In the genomic region with DNA sequence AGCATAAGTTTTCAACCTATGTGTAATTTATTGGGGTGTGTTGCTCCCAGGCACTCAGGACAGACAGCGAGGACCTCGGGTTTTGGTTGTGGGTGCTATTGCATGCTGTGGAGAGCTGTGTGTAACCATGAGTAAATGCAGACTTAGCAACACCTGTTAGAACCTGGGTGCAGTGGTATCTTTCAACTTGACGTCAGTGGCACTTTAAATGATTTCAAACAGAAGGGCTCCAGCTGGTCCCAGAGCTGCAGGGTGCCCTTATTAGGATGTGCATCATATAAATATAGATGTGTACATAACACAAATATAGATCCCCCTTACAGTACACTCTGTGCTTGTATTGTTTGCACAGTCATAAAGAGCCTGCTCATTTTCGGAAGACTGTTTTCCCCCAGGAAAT, we compare ENCODE assay signal across 14 cellular contexts.
DNase-seq lines count a peak whose midpoint lies in the region; ATAC-seq and TF ChIP-seq lines count a peak whose summit lies in the region.
"Had no signal": no experiment of that assay in that cellular context is flagged by ENCODE, and none has a peak within 500 bp of the region (broad histone marks: within the 10 kb centered on the region; RNA-seq: fewer than 3 reads in every experiment).

No MANE protein-coding gene starts in this region.

- DNase-seq in LNCaP clone FGC (ENCODE audit: low read depth), result peak; percentile 93
- peak; percentile 87 for DNase-seq in NCI-H345 treated with DMSO at 0.1 percent for 48 hours (lab: John Stamatoyannopoulos, UW; ENCODE audit: unreplicated experiment)
- DNase-seq in choroid plexus epithelial cell (ENCODE audit: low read depth), result peak; percentile 74
- DNase-seq in sigmoid colon, result no peak
- no peak for DNase-seq in WTC11 (ENCODE audit: low spot score)
- DNase-seq: activated CD8-positive, alpha-beta memory T cell treated with anti-CD3 and anti-CD28 coated beads, Interleukin-2, amount 10 ng/mL, durations not matched to agents 7 days and 5 days; midbrain; psoas muscle; RPMI8226 had no signal

- no peaks in the 10 kb centered on the region; the same call in 1 of the 2 replicates for H3K27me3 Mint-ChIP-seq in WTC11 (ENCODE audit: low read depth)
- H3K27me3 Mint-ChIP-seq: activated CD8-positive, alpha-beta memory T cell treated with anti-CD3 and anti-CD28 coated beads, Interleukin-2, amount 10 ng/mL, durations not matched to agents 7 days and 5 days had no signal

- H3K4me1 ChIP-seq in BLaER1 (peaks cover 31% of the 10 kb centered on the region), sigmoid colon (peaks cover 0 to 14% (median 4%) of the 10 kb centered on the region in 4 donors)
- H3K4me1 ChIP-seq: psoas muscle had no signal

- peak in 1 of 4 donors; percentile 73 for TF ChIP-seq EP300 in sigmoid colon (IDR thresholded peaks at IDR 0.05)

- TF ChIP-seq CTCF in LNCaP clone FGC (IDR thresholded peaks at IDR 0.05; ENCODE audit: control insufficient read depth, extremely low read depth, insufficient read depth) (no peak), choroid plexus epithelial cell (conservative IDR thresholded peaks at IDR 0.05; ENCODE audit: low read depth, low read length) (no peak), sigmoid colon (IDR thresholded peaks at IDR 0.05) (no peak), WTC11 (IDR thresholded peaks at IDR 0.05) (no peak)

- H3K27me3 ChIP-seq in BLaER1 (no peaks in the 10 kb centered on the region), sigmoid colon (no peaks in the 10 kb centered on the region)

- H3K9me3 Mint-ChIP-seq in WTC11, result no peaks in the 10 kb centered on the region

- H3K36me3 ChIP-seq in BLaER1 (no peaks in the 10 kb centered on the region), sigmoid colon (no peaks in the 10 kb centered on the region)

- H3K4me1 Mint-ChIP-seq in WTC11, result no peaks in the 10 kb centered on the region
- H3K4me1 Mint-ChIP-seq: activated CD8-positive, alpha-beta memory T cell treated with anti-CD3 and anti-CD28 coated beads, Interleukin-2, amount 10 ng/mL, durations not matched to agents 7 days and 5 days had no signal

- intact Hi-C loops in sigmoid colon (cut with DNase I), result no loop called here

- no peak overlapping the region for H3K9ac ChIP-seq in BLaER1

- no peaks in the 10 kb centered on the region for H4K20me1 ChIP-seq in BLaER1

- H3K4me3 ChIP-seq in BLaER1, result no peak overlapping the region
- H3K4me3 ChIP-seq in LNCaP clone FGC (ENCODE audit: low read depth, low read length), result no peak overlapping the region
- no peak overlapping the region for H3K4me3 ChIP-seq in choroid plexus epithelial cell (ENCODE audit: low read depth, low read length)
- no peak overlapping the region for H3K4me3 ChIP-seq in sigmoid colon
- H3K4me3 ChIP-seq: coronary artery, psoas muscle had no signal

- no peak overlapping the region for H3K27ac Mint-ChIP-seq in WTC11
- H3K27ac Mint-ChIP-seq: activated CD8-positive, alpha-beta memory T cell treated with anti-CD3 and anti-CD28 coated beads, Interleukin-2, amount 10 ng/mL, durations not matched to agents 7 days and 5 days had no signal

- TF ChIP-seq POLR2A in sigmoid colon (IDR thresholded peaks at IDR 0.05), result no peak

- no peak overlapping the region for H3K4me3 Mint-ChIP-seq in WTC11
- H3K4me3 Mint-ChIP-seq: activated CD8-positive, alpha-beta memory T cell treated with anti-CD3 and anti-CD28 coated beads, Interleukin-2, amount 10 ng/mL, durations not matched to agents 7 days and 5 days had no signal

- H3K4me2 ChIP-seq in BLaER1, result peak overlapping the region; percentile 30

- H3K36me3 Mint-ChIP-seq in WTC11, result no peaks in the 10 kb centered on the region
- H3K36me3 Mint-ChIP-seq: activated CD8-positive, alpha-beta memory T cell treated with anti-CD3 and anti-CD28 coated beads, Interleukin-2, amount 10 ng/mL, durations not matched to agents 7 days and 5 days had no signal

- H3K9me3 ChIP-seq in BLaER1 (no peaks in the 10 kb centered on the region), sigmoid colon (no peaks in the 10 kb centered on the region)
- H3K9me3 ChIP-seq: psoas muscle had no signal

- H3K27ac ChIP-seq in BLaER1 (no peak overlapping the region), sigmoid colon (peak overlapping the region in 1 of 4 donors; percentile 27)
- H3K27ac ChIP-seq: coronary artery, psoas muscle had no signal

- ATAC-seq in HG03108 (IDR thresholded peaks at IDR 0.05; ENCODE audit: unreplicated experiment) (no peak), WTC11 (no peak), GM21390 (IDR thresholded peaks at IDR 0.05; ENCODE audit: unreplicated experiment) (no peak)
- ATAC-seq: activated CD8-positive, alpha-beta memory T cell treated with anti-CD3 and anti-CD28 coated beads, Interleukin-2, amount 10 ng/mL, durations not matched to agents 7 days and 5 days; HCT116 had no signal

- CTCF ChIA-PET in WTC11 (lab: Charles Lee), result no interaction called here

- WGBS in sigmoid colon, 2 donors, result 39 to 68% methylated on average over 4 of the region's 4 CpGs

- POLR2A ChIA-PET in WTC11 (lab: Charles Lee), result no interaction called here

TF ChIP-seq in WTC11, 78 proteins besides CTCF, POLR2A, EP300 and RAD21:
- TF ChIP-seq ETV6 (CRISPR knock-in tag; IDR thresholded peaks at IDR 0.05) (no peak), NR2C2 (CRISPR knock-in tag; IDR thresholded peaks at IDR 0.05) (no peak)

Comparison
In these comparisons a context has a peak if more than half of its experiments do, and no peak if none do; other contexts are left out.
1. DNase-seq: peak in LNCaP clone FGC (single experiment), NCI-H345 treated with DMSO at 0.1 percent for 48 hours (single experiment) and choroid plexus epithelial cell (single experiment); none in sigmoid colon (single experiment) and WTC11 (single experiment).